1 cellular context compared by ENCODE assay signal in genomic region chr15:94026458-94026967, GRCh38.
A peak's percentile ranks its signal among the peaks of the same experiment; 100 is the strongest.
TF ChIP-seq lines count a peak whose summit lies in the region.

No MANE protein-coding gene starts in this region.

TF ChIP-seq in SK-N-SH, 30 proteins besides CTCF, POLR2A, EP300 and RAD21 (continued from another document):
- TF ChIP-seq ZBTB33 (IDR thresholded peaks at IDR 0.05; ENCODE audit: borderline replicate concordance, low read depth) (peak; percentile 69; the same call in 1 of the 2 replicates), TAF1 (IDR thresholded peaks at IDR 0.05; ENCODE audit: borderline replicate concordance, low read depth, low read length) (no peak), FOXM1 (IDR thresholded peaks at IDR 0.05; ENCODE audit: low read depth) (peak; percentile 79; the same call in 1 of the 2 replicates), USF2 (IDR thresholded peaks at IDR 0.05; ENCODE audit: borderline replicate concordance, low read depth, low read length) (no peak), POLR2AphosphoS5 (IDR thresholded peaks at IDR 0.05; ENCODE audit: low read depth, low read length) (peak; percentile 41; the same call in 1 of the 2 replicates), RXRA (IDR thresholded peaks at IDR 0.05; ENCODE audit: borderline replicate concordance, low read depth) (peak; percentile 75), SMC3 (IDR thresholded peaks at IDR 0.05; ENCODE audit: low read depth, low read length) (no peak), JUND (IDR thresholded peaks at IDR 0.05) (peak; percentile 89), MXI1 (IDR thresholded peaks at IDR 0.05; ENCODE audit: low read depth, low read length) (no peak), FOXJ3 (CRISPR knock-in tag; IDR thresholded peaks at IDR 0.05) (no peak), NFIC (IDR thresholded peaks at IDR 0.05; ENCODE audit: borderline replicate concordance) (peak; percentile 86), MAX (IDR thresholded peaks at IDR 0.05; ENCODE audit: low read depth) (peak; percentile 13; the same call in 1 of the 2 replicates), PBX3 (IDR thresholded peaks at IDR 0.05) (peak; percentile 80), ELF1 (IDR thresholded peaks at IDR 0.05) (no peak), CHD2 (IDR thresholded peaks at IDR 0.05; ENCODE audit: low read length, partially characterized antibody) (no peak), FOSL2 (IDR thresholded peaks at IDR 0.05; ENCODE audit: borderline replicate concordance, low read depth) (peak; percentile 87), USF1 (IDR thresholded peaks at IDR 0.05; ENCODE audit: borderline replicate concordance, low read depth) (no peak), REST (IDR thresholded peaks at IDR 0.05; ENCODE audit: low read depth, low read length) (peak; percentile 65), YY1 (IDR thresholded peaks at IDR 0.05; ENCODE audit: low read depth) (peak; percentile 67; the same call in 1 of the 2 replicates), GABPA (IDR thresholded peaks at IDR 0.05; ENCODE audit: low read depth) (no peak)
